ENCODE assay signal across 27 cellular contexts in genomic region chr4:27270435-27270834, GRCh38.
DNase-seq lines count a peak whose midpoint lies in the region; ATAC-seq, FAIRE-seq and TF ChIP-seq lines count a peak whose summit lies in the region.
"Had no signal": no experiment of that assay in that cellular context is flagged by ENCODE, and none has a peak within 500 bp of the region (broad histone marks: within the 10 kb centered on the region; RNA-seq: fewer than 3 reads in every experiment).

No MANE protein-coding gene starts in this region.

- no peaks in the 10 kb centered on the region for H3K4me1 ChIP-seq in breast epithelium
- no peaks in the 10 kb centered on the region for H3K4me1 ChIP-seq in small intestine (ENCODE audit: control insufficient read depth in 2 of 2, insufficient read depth in 1 of 2, low read depth in 1 of 2, low read length in 1 of 2)
- H3K4me1 ChIP-seq: colonic mucosa had no signal

- CTCF ChIA-PET in MCF 10A (lab: Yijun Ruan, JAX), result no interaction called here
- CTCF ChIA-PET in RWPE1 (lab: Yijun Ruan, JAX), result no interaction called here

- DNase-seq in MCF 10A (ENCODE audit: unreplicated experiment), result peak; percentile 64
- no peak for DNase-seq in breast epithelium (ENCODE audit: low spot score in 2 of 2)
- DNase-seq in NCI-H2081 treated with DMSO at 0.1 percent for 48 hours (lab: John Stamatoyannopoulos, UW), result peak; percentile 99
- DNase-seq in RWPE1 (ENCODE audit: low spot score), result peak; percentile 2
- no peak for DNase-seq in HT-29 (ENCODE audit: low spot score)
- DNase-seq in small intestine, result no peak
- DNase-seq: activated CD8-positive, alpha-beta T cell treated with anti-CD3 and anti-CD28 coated beads for 36 hours; activated gamma-delta T cell treated with Interleukin-2 at 50 U/mL for 16 hours; activated T-cell treated with anti-CD3 and anti-CD28 coated beads for 4 hours; CD8-positive, alpha-beta memory T cell; colonic mucosa; endodermal cell; natural killer cell; NCI-H1105 treated with DMSO at 0.1 percent for 48 hours; NCI-H446; stimulated activated CD4-positive, alpha-beta T cell treated with anti-CD3 and anti-CD28 coated beads, Interleukin-12 subunit alpha, Interleukin-12 subunit beta, amount 100 ng/mL, for 4 hours; stimulated activated CD4-positive, alpha-beta T cell treated with anti-CD3 and anti-CD28 coated beads, Interleukin-4, amount 100 ng/mL, for 4 hours; SW 1271 had no signal

- H3K27ac ChIP-seq in breast epithelium, result no peak overlapping the region
- H3K27ac ChIP-seq in RWPE1, result no peak overlapping the region
- H3K27ac ChIP-seq in small intestine (ENCODE audit: low read depth in 1 of 2, low read length in 1 of 2), result no peak overlapping the region
- H3K27ac ChIP-seq: colonic mucosa, tibial nerve had no signal

- FAIRE-seq in small intestine (lab: Jason Lieb, UNC), result no peak
- FAIRE-seq: A204.1 had no signal

- peaks cover 12% of the 10 kb centered on the region for H3K27me3 Mint-ChIP-seq in MCF 10A (ENCODE audit: insufficient read depth, unreplicated experiment)
- H3K27me3 Mint-ChIP-seq: activated CD8-positive, alpha-beta T cell treated with anti-CD3 and anti-CD28 coated beads for 36 hours; brain; stimulated activated naive CD8-positive, alpha-beta T cell treated with anti-CD3 and anti-CD28 coated beads, Interleukin-15, Interleukin-2, amounts not matched to agents 100 ng/mL and 50 ng/mL, for 24 hours had no signal

- no peak for TF ChIP-seq POLR2A in breast epithelium (IDR thresholded peaks at IDR 0.05)

- no peaks in the 10 kb centered on the region for H3K9me3 ChIP-seq in breast epithelium
- no peaks in the 10 kb centered on the region for H3K9me3 ChIP-seq in small intestine (ENCODE audit: control insufficient read depth, low read depth)
- H3K9me3 ChIP-seq: colonic mucosa, tibial nerve had no signal

- no peaks in the 10 kb centered on the region for H3K36me3 Mint-ChIP-seq in MCF 10A (ENCODE audit: insufficient read depth, unreplicated experiment)
- H3K36me3 Mint-ChIP-seq: brain; CD8-positive, alpha-beta memory T cell; mesothelial cell of epicardium; natural killer cell had no signal

- H3K36me3 ChIP-seq in breast epithelium (no peaks in the 10 kb centered on the region), small intestine (ENCODE audit: control insufficient read depth in 2 of 2, insufficient read depth in 2 of 2, low read length in 2 of 2) (no peaks in the 10 kb centered on the region)
- H3K36me3 ChIP-seq: colonic mucosa, tibial nerve had no signal

- no peak overlapping the region for H3K4me3 Mint-ChIP-seq in MCF 10A (ENCODE audit: unreplicated experiment)
- H3K4me3 Mint-ChIP-seq: activated CD8-positive, alpha-beta T cell treated with anti-CD3 and anti-CD28 coated beads for 36 hours; brain; CD8-positive, alpha-beta memory T cell; endodermal cell; mesothelial cell of epicardium; natural killer cell; stimulated activated naive CD8-positive, alpha-beta T cell treated with anti-CD3 and anti-CD28 coated beads, Interleukin-15, Interleukin-2, amounts not matched to agents 100 ng/mL and 50 ng/mL, for 24 hours had no signal

- peak overlapping the region; percentile 4 for H3K27ac Mint-ChIP-seq in MCF 10A (ENCODE audit: low read depth, unreplicated experiment)
- H3K27ac Mint-ChIP-seq: activated CD8-positive, alpha-beta T cell treated with anti-CD3 and anti-CD28 coated beads for 36 hours; brain; CD8-positive, alpha-beta memory T cell; endodermal cell; mesothelial cell of epicardium; natural killer cell; stimulated activated naive CD8-positive, alpha-beta T cell treated with anti-CD3 and anti-CD28 coated beads, Interleukin-15, Interleukin-2, amounts not matched to agents 100 ng/mL and 50 ng/mL, for 24 hours had no signal

- no peaks in the 10 kb centered on the region for H3K9me3 Mint-ChIP-seq in MCF 10A (ENCODE audit: unreplicated experiment)
- H3K9me3 Mint-ChIP-seq: activated CD8-positive, alpha-beta T cell treated with anti-CD3 and anti-CD28 coated beads for 36 hours; brain; CD8-positive, alpha-beta memory T cell; endodermal cell; mesothelial cell of epicardium; stimulated activated naive CD8-positive, alpha-beta T cell treated with anti-CD3 and anti-CD28 coated beads, Interleukin-15, Interleukin-2, amounts not matched to agents 100 ng/mL and 50 ng/mL, for 24 hours had no signal

- no peaks in the 10 kb centered on the region for H3K4me1 Mint-ChIP-seq in MCF 10A (ENCODE audit: insufficient read depth, unreplicated experiment)
- H3K4me1 Mint-ChIP-seq: brain; CD8-positive, alpha-beta memory T cell; mesothelial cell of epicardium; natural killer cell had no signal

- WGBS in small intestine, 3 donors, result 64 to 80% (median 68%) methylated on average over 1 of the region's 1 CpG

- POLR2A ChIA-PET in MCF 10A (lab: Yijun Ruan, JAX) (interaction anchor here (0.6 kb wide), 1 partner anchor 273 kb away, joined by 3 read pairs; no protein-coding TSS in a partner anchor), RWPE1 (lab: Yijun Ruan, JAX; ENCODE audit: low non-redundant PET) (no interaction called here)

- no peak for ATAC-seq in GM18907 (IDR thresholded peaks at IDR 0.05; ENCODE audit: unreplicated experiment)
- no peak for ATAC-seq in GM18909 (IDR thresholded peaks at IDR 0.05; ENCODE audit: poor library complexity, unreplicated experiment)
- ATAC-seq: activated CD4-positive, CD25-positive, alpha-beta regulatory T cell treated with anti-CD3 and anti-CD28 coated beads, Interleukin-2, amount 50 U/mL, for 24 hours; activated CD8-positive, alpha-beta T cell treated with anti-CD3 and anti-CD28 coated beads for 36 hours; natural killer cell; Right ventricle myocardium inferior had no signal

- H3K4me3 ChIP-seq in breast epithelium (no peak overlapping the region), small intestine (ENCODE audit: low read depth in 1 of 2, low read length in 2 of 2) (no peak overlapping the region)
- H3K4me3 ChIP-seq: colonic mucosa, tibial nerve had no signal

- no TSS peak for BruUV-seq in MCF 10A (replicated peaks; lab: Mats Ljungman, UMichigan)

- H3K27me3 ChIP-seq in breast epithelium (no peaks in the 10 kb centered on the region), small intestine (ENCODE audit: control insufficient read depth in 2 of 2, insufficient read depth in 2 of 2, low read length in 2 of 2) (no peaks in the 10 kb centered on the region)
- H3K27me3 ChIP-seq: colonic mucosa, tibial nerve had no signal

- TF ChIP-seq CTCF in MCF 10A (IDR thresholded peaks at IDR 0.05; ENCODE audit: unreplicated experiment) (no peak), breast epithelium (IDR thresholded peaks at IDR 0.05) (no peak), RWPE1 (conservative IDR thresholded peaks at IDR 0.05; ENCODE audit: low read depth) (no peak)

- intact Hi-C loops in MCF 10A (cut with micrococcal nuclease) (no loop called here), breast epithelium (cut with DNase I; ENCODE audit: low total_unique reads) (no loop called here)

Comparison
In these comparisons a context has a peak if more than half of its experiments do, and no peak if none do; other contexts are left out.
1. DNase-seq: peak in MCF 10A (single experiment), NCI-H2081 treated with DMSO at 0.1 percent for 48 hours (single experiment) and RWPE1 (single experiment); none in breast epithelium (0 of 2), HT-29 (single experiment) and small intestine (single experiment).